Comparison of ENCODE assay signal across 19 cellular contexts in the genomic region with DNA sequence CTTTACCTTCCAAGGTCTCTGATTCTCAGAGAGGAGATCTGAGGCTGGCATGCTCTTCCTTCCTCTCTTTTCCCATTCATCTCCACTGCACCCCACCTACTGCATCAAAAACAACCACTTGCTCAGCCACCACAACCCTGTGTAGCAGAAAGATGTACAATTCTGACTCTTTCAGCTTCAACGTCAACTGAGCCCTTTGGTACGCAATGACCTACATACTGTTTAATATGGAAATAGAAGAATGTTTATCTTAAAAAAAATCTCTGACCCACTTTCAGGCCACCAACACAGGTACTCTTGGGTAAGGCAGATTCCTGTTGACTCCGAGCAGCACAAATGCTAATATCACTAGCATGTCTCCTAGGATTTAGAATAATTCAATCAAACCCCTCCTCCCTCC.
DNase-seq lines count a peak whose midpoint lies in the region; ATAC-seq and TF ChIP-seq lines count a peak whose summit lies in the region.
"Had no signal": no experiment of that assay in that cellular context is flagged by ENCODE, and none has a peak within 500 bp of the region (broad histone marks: within the 10 kb centered on the region; RNA-seq: fewer than 3 reads in every experiment).

No MANE protein-coding gene starts in this region.

- H3K4me3 Mint-ChIP-seq in CD4-positive, alpha-beta memory T cell = peak overlapping the region in 5 of 8 donors; percentile 17 to 57 (median 41)
- H3K4me3 Mint-ChIP-seq in T-cell (no peak overlapping the region), neural progenitor cell (no peak overlapping the region)

- peak; percentile 31 to 61 (median 52) for DNase-seq in CD4-positive, alpha-beta memory T cell
- DNase-seq in T-cell (peak in 1 of 34 experiments; percentile 9), neural progenitor cell (ENCODE audit: low spot score) (no peak), GM03348 (ENCODE audit: low spot score) (no peak), Karpas-422 (no peak)
- DNase-seq in central memory CD4-positive, alpha-beta T cell = peak; percentile 51
- DNase-seq in activated CD4-positive, CD25-positive, alpha-beta regulatory T cell (lab: John Stamatoyannopoulos, UW) = no peak
- DNase-seq: 8988T, ACHN, C1 segment of cervical spinal cord, Caco-2, DMS153, DND-41, GM23248, H7, HCEC 1CT had no signal

- no peak overlapping the region for H3K4me3 ChIP-seq in CD4-positive, alpha-beta memory T cell (ENCODE audit: low read length in 2 of 2)
- H3K4me3 ChIP-seq in neural progenitor cell (no peak overlapping the region), Karpas-422 (ENCODE audit: low read length) (no peak overlapping the region)
- H3K4me3 ChIP-seq: A549, GM12878, GM23248 had no signal

- H3K9me3 Mint-ChIP-seq in CD4-positive, alpha-beta memory T cell = no peaks in the 10 kb centered on the region
- H3K9me3 Mint-ChIP-seq in T-cell (peaks cover 0 to 4% (median 0%) of the 10 kb centered on the region in 3 donors), neural progenitor cell (peaks cover 2% of the 10 kb centered on the region)

- intact Hi-C loops in CD4-positive, alpha-beta memory T cell (cut with micrococcal nuclease) = no loop called here

- H3K9ac ChIP-seq in neural progenitor cell (no peak overlapping the region), Karpas-422 (ENCODE audit: low read length) (no peak overlapping the region)
- H3K9ac ChIP-seq: GM23248 had no signal

- peak overlapping the region; percentile 34 for H3K27ac ChIP-seq in CD4-positive, alpha-beta memory T cell (ENCODE audit: low read depth, low read length)
- H3K27ac ChIP-seq in neural progenitor cell = no peak overlapping the region
- no peak overlapping the region for H3K27ac ChIP-seq in Karpas-422 (ENCODE audit: low read length)
- H3K27ac ChIP-seq: A549, GM23248 had no signal

- no peaks in the 10 kb centered on the region for H3K27me3 ChIP-seq in CD4-positive, alpha-beta memory T cell (ENCODE audit: insufficient read depth, low read length)
- H3K27me3 ChIP-seq in neural progenitor cell (no peaks in the 10 kb centered on the region), Karpas-422 (ENCODE audit: low read length) (no peaks in the 10 kb centered on the region; the same call in 1 of the 2 replicates)

- peak overlapping the region; percentile 77 to 95 (median 87) for H3K27ac Mint-ChIP-seq in CD4-positive, alpha-beta memory T cell
- H3K27ac Mint-ChIP-seq in T-cell (peak overlapping the region; percentile 65 to 69), neural progenitor cell (peak overlapping the region; percentile 46)

- peaks cover 23% of the 10 kb centered on the region for H3K4me1 ChIP-seq in CD4-positive, alpha-beta memory T cell (ENCODE audit: insufficient read depth, low read length)
- H3K4me1 ChIP-seq in neural progenitor cell = no peaks in the 10 kb centered on the region
- peaks cover 37% of the 10 kb centered on the region for H3K4me1 ChIP-seq in Karpas-422 (ENCODE audit: low read length)
- H3K4me1 ChIP-seq: A549, Caco-2 had no signal

- no peaks in the 10 kb centered on the region for H3K9me2 ChIP-seq in Karpas-422 (replicated peaks; ENCODE audit: insufficient read depth, low read length)

- H3K4me2 ChIP-seq in neural progenitor cell (no peak overlapping the region), Karpas-422 (ENCODE audit: low read depth, low read length, poor library complexity, severe bottlenecking) (no peak overlapping the region)
- H3K4me2 ChIP-seq: A549 had no signal

- H3F3A ChIP-seq in neural progenitor cell (ENCODE audit: low read depth) = no peaks in the 10 kb centered on the region

- CTCF ChIA-PET in CD4-positive, alpha-beta memory T cell (lab: Charles Lee; ENCODE audit: partially characterized antibody) = no interaction called here
- CTCF ChIA-PET in T-cell (lab: Charles Lee) = interaction anchor here in 1 of 2 donors (0.5 kb wide), 1 partner anchor 11 kb away, joined by 4 read pairs; no protein-coding TSS in a partner anchor

- H2AFZ ChIP-seq in neural progenitor cell (replicated peaks) = no peak overlapping the region
- H2AFZ ChIP-seq in Karpas-422 (ENCODE audit: low read length) = no peak overlapping the region
- H2AFZ ChIP-seq: GM23248 had no signal

- H3K79me2 ChIP-seq in neural progenitor cell (ENCODE audit: low read depth) (no peaks in the 10 kb centered on the region), Karpas-422 (ENCODE audit: low read length) (no peaks in the 10 kb centered on the region)

- no peaks in the 10 kb centered on the region for H3K36me3 Mint-ChIP-seq in CD4-positive, alpha-beta memory T cell
- H3K36me3 Mint-ChIP-seq in T-cell (no peaks in the 10 kb centered on the region), neural progenitor cell (no peaks in the 10 kb centered on the region)

- H3K27me3 Mint-ChIP-seq in CD4-positive, alpha-beta memory T cell = peaks cover 0 to 1% of the 10 kb centered on the region in 2 donors
- H3K27me3 Mint-ChIP-seq in T-cell (peaks cover 9 to 10% of the 10 kb centered on the region in 2 donors), neural progenitor cell (ENCODE audit: insufficient read depth, low read depth) (peaks cover 2% of the 10 kb centered on the region)

- no peaks in the 10 kb centered on the region for H3K36me3 ChIP-seq in CD4-positive, alpha-beta memory T cell (ENCODE audit: insufficient read depth, low read length)
- H3K36me3 ChIP-seq in neural progenitor cell = no peaks in the 10 kb centered on the region
- no peaks in the 10 kb centered on the region for H3K36me3 ChIP-seq in Karpas-422 (ENCODE audit: insufficient read depth, low read length)

- no peaks in the 10 kb centered on the region for H3K9me3 ChIP-seq in CD4-positive, alpha-beta memory T cell (ENCODE audit: control insufficient read depth in 1 of 2, low read length in 2 of 2)
- H3K9me3 ChIP-seq in neural progenitor cell (ENCODE audit: low read depth) (no peaks in the 10 kb centered on the region), Karpas-422 (ENCODE audit: low read length) (no peaks in the 10 kb centered on the region)
- H3K9me3 ChIP-seq: A549, Caco-2 had no signal

- POLR2A ChIA-PET in CD4-positive, alpha-beta memory T cell (lab: Charles Lee; ENCODE audit: partially characterized antibody) = no interaction called here
- POLR2A ChIA-PET in T-cell (lab: Charles Lee) = interaction anchor here in 1 of 2 donors (0.5 kb wide), 1 partner anchor 184 kb away, joined by 3 read pairs; no protein-coding TSS in a partner anchor

- peaks cover 2 to 23% (median 7%) of the 10 kb centered on the region in 4 donors for H3K4me1 Mint-ChIP-seq in CD4-positive, alpha-beta memory T cell
- peaks cover 0 to 10% (median 5%) of the 10 kb centered on the region in 3 donors for H3K4me1 Mint-ChIP-seq in T-cell
- H3K4me1 Mint-ChIP-seq in neural progenitor cell = no peaks in the 10 kb centered on the region

- no peak for ATAC-seq in T-cell (replicated peaks in 1 of 4)
- no peak for ATAC-seq in GM18861 (IDR thresholded peaks at IDR 0.05; ENCODE audit: unreplicated experiment)
- ATAC-seq: A549, GM12878 had no signal

- no peak for TF ChIP-seq CTCF in neural progenitor cell (IDR thresholded peaks at IDR 0.05)

- H4K20me1 ChIP-seq in neural progenitor cell (ENCODE audit: low read depth) = no peaks in the 10 kb centered on the region
- no peaks in the 10 kb centered on the region for H4K20me1 ChIP-seq in Karpas-422 (ENCODE audit: insufficient read depth, low read depth, low read length)

Comparison
In these comparisons a context has a peak if more than half of its experiments do, and no peak if none do; other contexts are left out.
1. DNase-seq: peak in CD4-positive, alpha-beta memory T cell (5 of 5) and central memory CD4-positive, alpha-beta T cell (single experiment); none in neural progenitor cell (single experiment), activated CD4-positive, CD25-positive, alpha-beta regulatory T cell (0 of 4), GM03348 (single experiment) and Karpas-422 (single experiment).
2. H3K4me3 Mint-ChIP-seq: peak in CD4-positive, alpha-beta memory T cell (5 of 8); none in T-cell (0 of 3) and neural progenitor cell (single experiment).
3. Peak in every context shown above with its lines, with median percentiles within 50 percentile points of each other: H3K27ac Mint-ChIP-seq.